Comparison of ENCODE assay signal across 8 cellular contexts in genomic region chr16:87493555-87494280, GRCh38. TPM values are rescaled to one million over a fixed set of nuclear protein-coding genes. Genes with fewer than 3 reads are reported as not detected.
DNase-seq lines count a peak whose midpoint lies in the region; FAIRE-seq and TF ChIP-seq lines count a peak whose summit lies in the region.
"Not testable (repeated sequence)": the region's sequence is repeated elsewhere in the genome, so short reads cannot be mapped to it uniquely, and the experiment has no call there.

No MANE protein-coding gene starts in this region.

- TF ChIP-seq EP300 in SK-N-SH (IDR thresholded peaks at IDR 0.05; ENCODE audit: borderline replicate concordance in 1 of 2, low read depth in 1 of 2, low read length in 1 of 2); stomach (IDR thresholded peaks at IDR 0.05): not testable (repeated sequence)

- 44% methylated on average over 26 of the region's 26 CpGs for WGBS in SK-N-SH (ENCODE audit: low lambda C conversion rate)
- 15 to 33% (median 28%) methylated on average over 22 to 26 of the region's 26 CpGs for WGBS in stomach, 5 donors

- not testable (repeated sequence) for FAIRE-seq in keratinocyte (lab: Jason Lieb, UNC)

- not testable (repeated sequence) for TF ChIP-seq CTCF in CD14-positive monocyte (IDR thresholded peaks at IDR 0.05); SK-N-SH (IDR thresholded peaks at IDR 0.05); endothelial cell (IDR thresholded peaks at IDR 0.05; ENCODE audit: unreplicated experiment); keratinocyte (optimal IDR thresholded peaks at IDR 0.05 in 1 of 3, IDR thresholded peaks at IDR 0.05 in 1 of 3, conservative IDR thresholded peaks at IDR 0.05 in 1 of 3; ENCODE audit: extremely low read depth in 1 of 3, insufficient read depth in 2 of 3, low read length in 3 of 3); neural progenitor cell (IDR thresholded peaks at IDR 0.05); stomach (IDR thresholded peaks at IDR 0.05)

- not testable (repeated sequence) for H3K36me3 ChIP-seq in SK-N-SH (replicated peaks in 1 of 2; ENCODE audit: control insufficient read depth in 1 of 2, insufficient read depth in 2 of 2, low read length in 1 of 2); adipocyte (ENCODE audit: control insufficient read depth, insufficient read depth, low read length, severe bottlenecking); keratinocyte (ENCODE audit: control insufficient read depth in 2 of 2, extremely low read depth in 1 of 2, insufficient read depth in 2 of 2, low read length in 2 of 2); neural progenitor cell; stomach

- H3K27ac Mint-ChIP-seq in CD14-positive monocyte (peak overlapping the region in 3 of 7 donors; percentile 16 to 60 (median 25)), IgD-negative memory B cell (peak overlapping the region in 2 of 3 donors; percentile 50 to 89)
- H3K27ac Mint-ChIP-seq in endothelial cell (ENCODE audit: unreplicated experiment); neural progenitor cell: not testable (repeated sequence)

- POLR2A ChIA-PET in SK-N-SH (lab: Yijun Ruan, JAX), result not testable (repeated sequence)

- peak overlapping the region; percentile 97; the same call in 1 of the 2 replicates for H2AFZ ChIP-seq in SK-N-SH (ENCODE audit: low read depth)
- not testable (repeated sequence) for H2AFZ ChIP-seq in keratinocyte (ENCODE audit: control insufficient read depth, low read length)
- H2AFZ ChIP-seq in neural progenitor cell (replicated peaks), result peak overlapping the region; percentile 89

- H3K4me1 ChIP-seq in SK-N-SH (ENCODE audit: control insufficient read depth in 1 of 2, insufficient read depth in 2 of 2, low read depth in 1 of 2, low read length in 1 of 2), result peaks cover 5 to 23% of the 10 kb centered on the region in 2 experiments; a peak in 3 of 4 replicates
- H3K4me1 ChIP-seq in adipocyte (ENCODE audit: control insufficient read depth, insufficient read depth, low read length), result peaks cover 29% of the 10 kb centered on the region
- H3K4me1 ChIP-seq in keratinocyte (ENCODE audit: control insufficient read depth, extremely low read depth, insufficient read depth, low read length), result peaks cover 22% of the 10 kb centered on the region
- peaks cover 18% of the 10 kb centered on the region for H3K4me1 ChIP-seq in neural progenitor cell
- peaks cover 29 to 43% (median 39%) of the 10 kb centered on the region in 4 donors for H3K4me1 ChIP-seq in stomach

- H3K27me3 Mint-ChIP-seq in CD14-positive monocyte (ENCODE audit: low read depth in 3 of 3), result peaks cover 38 to 69% (median 60%) of the 10 kb centered on the region in 3 donors
- peaks cover 50% of the 10 kb centered on the region for H3K27me3 Mint-ChIP-seq in IgD-negative memory B cell
- H3K27me3 Mint-ChIP-seq in endothelial cell (ENCODE audit: unreplicated experiment); neural progenitor cell (ENCODE audit: insufficient read depth, low read depth): not testable (repeated sequence)

- H3K4me3 Mint-ChIP-seq in CD14-positive monocyte (peak overlapping the region; percentile 79 to 91), IgD-negative memory B cell (peak overlapping the region; percentile 71 to 91 (median 85)), endothelial cell (ENCODE audit: unreplicated experiment) (peak overlapping the region; percentile 76), neural progenitor cell (peak overlapping the region; percentile 87)

- TF ChIP-seq RAD21 in SK-N-SH (IDR thresholded peaks at IDR 0.05; ENCODE audit: low read length), result not testable (repeated sequence)

- DNase-seq in CD14-positive monocyte (ENCODE audit: low spot score); SK-N-SH; endothelial cell (ENCODE audit: low spot score); keratinocyte (ENCODE audit: low read depth, low spot score): not testable (repeated sequence)
- peak; percentile 35 for DNase-seq in adipocyte (ENCODE audit: low read depth)
- peak; percentile 47 for DNase-seq in neural progenitor cell (ENCODE audit: low spot score)
- peak; percentile 52 for DNase-seq in stomach

- not testable (repeated sequence) for H3K9me2 ChIP-seq in SK-N-SH

- peaks cover 52% of the 10 kb centered on the region for H3K4me1 Mint-ChIP-seq in CD14-positive monocyte
- H3K4me1 Mint-ChIP-seq in IgD-negative memory B cell, result peaks cover 17 to 39% (median 18%) of the 10 kb centered on the region in 3 donors
- H3K4me1 Mint-ChIP-seq in endothelial cell (ENCODE audit: unreplicated experiment), result peaks cover 36% of the 10 kb centered on the region
- H3K4me1 Mint-ChIP-seq in neural progenitor cell, result peaks cover 29% of the 10 kb centered on the region

- dilution Hi-C loops in keratinocyte (cut with MboI; ENCODE audit: extremely low pct_ligation_motif_present, low sequenced_read_pairs), result not testable (repeated sequence)

- intact Hi-C loops in CD14-positive monocyte (cut with micrococcal nuclease), result loop anchor here in 1 of 2 donors (2.0 kb wide), 2 partner anchors 29 to 105 kb away; no protein-coding TSS in a partner anchor
- intact Hi-C loops in stomach (cut with DNase I; ENCODE audit: low total_unique reads), result not testable (repeated sequence)

- H3K79me2 ChIP-seq in SK-N-SH (ENCODE audit: insufficient read depth), result peaks cover 32% of the 10 kb centered on the region
- peaks cover 32% of the 10 kb centered on the region for H3K79me2 ChIP-seq in keratinocyte (ENCODE audit: control insufficient read depth, insufficient read depth, low read length)
- peaks cover 33% of the 10 kb centered on the region for H3K79me2 ChIP-seq in neural progenitor cell (ENCODE audit: low read depth)

- H3F3A ChIP-seq in SK-N-SH (replicated peaks; ENCODE audit: insufficient read depth); neural progenitor cell (ENCODE audit: low read depth): not testable (repeated sequence)

- H3K4me2 ChIP-seq in SK-N-SH, result peak overlapping the region; percentile 78
- H3K4me2 ChIP-seq in keratinocyte (ENCODE audit: control insufficient read depth, extremely low read depth, insufficient read depth, low read depth, low read length), result peak overlapping the region; percentile 69
- H3K4me2 ChIP-seq in neural progenitor cell, result peak overlapping the region; percentile 66

- not testable (repeated sequence) for H3K9me1 ChIP-seq in keratinocyte (ENCODE audit: control insufficient read depth, extremely low read depth, insufficient read depth, low read length)

- TF ChIP-seq POLR2A in stomach (IDR thresholded peaks at IDR 0.05), result not testable (repeated sequence)

- H4K20me1 ChIP-seq in SK-N-SH (ENCODE audit: insufficient read depth) (peaks cover 32% of the 10 kb centered on the region), neural progenitor cell (ENCODE audit: low read depth) (peaks cover 33% of the 10 kb centered on the region)
- not testable (repeated sequence) for H4K20me1 ChIP-seq in keratinocyte (ENCODE audit: control insufficient read depth, extremely low read depth, insufficient read depth, low read length)

- H3K27me3 ChIP-seq in SK-N-SH (ENCODE audit: insufficient read depth); adipocyte (replicated peaks; ENCODE audit: control insufficient read depth, insufficient read depth, low read length); keratinocyte (ENCODE audit: control insufficient read depth, extremely low read depth, insufficient read depth, low read length); stomach: not testable (repeated sequence)
- peaks cover 13% of the 10 kb centered on the region for H3K27me3 ChIP-seq in neural progenitor cell

- H3K9me3 ChIP-seq in SK-N-SH; adipocyte (ENCODE audit: control insufficient read depth, low read length); keratinocyte (ENCODE audit: control insufficient read depth, low read depth, low read length); neural progenitor cell (ENCODE audit: low read depth); stomach: not testable (repeated sequence)

- CTCF ChIA-PET in SK-N-SH (lab: Yijun Ruan, JAX), result interaction anchor here (1.3 to 1.6 kb wide), 3 partner anchors 30 to 142 kb away, joined by 4 read pairs; no protein-coding TSS in a partner anchor

- not testable (repeated sequence) for H3K9me3 Mint-ChIP-seq in CD14-positive monocyte; IgD-negative memory B cell; endothelial cell (ENCODE audit: unreplicated experiment); neural progenitor cell

- H3K36me3 Mint-ChIP-seq in CD14-positive monocyte; IgD-negative memory B cell; endothelial cell (ENCODE audit: low read depth, unreplicated experiment); neural progenitor cell: not testable (repeated sequence)

- not testable (repeated sequence) for H3K9ac ChIP-seq in SK-N-SH, neural progenitor cell
- peak overlapping the region; percentile 73 for H3K9ac ChIP-seq in adipocyte (ENCODE audit: low read length)
- peak overlapping the region; percentile 58 for H3K9ac ChIP-seq in keratinocyte (ENCODE audit: control insufficient read depth, extremely low read depth, insufficient read depth, low read length)

- H3K27ac ChIP-seq in SK-N-SH (ENCODE audit: low read depth in 2 of 2, low read length in 1 of 2); keratinocyte (ENCODE audit: control insufficient read depth, insufficient read depth, low read length); neural progenitor cell: not testable (repeated sequence)
- H3K27ac ChIP-seq in stomach, result peak overlapping the region; percentile 46 to 88 (median 65)

- H3K4me3 ChIP-seq in SK-N-SH (ENCODE audit: low read depth in 2 of 2, low read length in 1 of 2) (peak overlapping the region; percentile 65 to 68), adipocyte (ENCODE audit: low read length) (peak overlapping the region; percentile 82), keratinocyte (ENCODE audit: control insufficient read depth in 2 of 3, extremely low read depth in 1 of 3, insufficient read depth in 2 of 3, low read depth in 1 of 3, low read length in 3 of 3) (peak overlapping the region; percentile 19 to 71 (median 36)), neural progenitor cell (peak overlapping the region; percentile 51), stomach (peak overlapping the region; percentile 49 to 61 (median 50))

RNA-seq across cellular contexts. Expression of gene ZCCHC14, which starts 0.9 kb away (rescaled TPM):
- polyA plus RNA-seq in CD14-positive monocyte (under 1 TPM; 0.11 to 0.22 TPM), IgD-negative memory B cell (0.53 TPM), SK-N-SH (2012; rRNA removed) (5.6 and 5.7 TPM in 2 replicates), keratinocyte (2.8 to 3.9 TPM (median 3.6 TPM) in 3 replicates), stomach (1 to 10 TPM; 5.4 to 6.7 (median 6.4) TPM)
- polyA plus RNA-seq in SK-N-SH (2012; cell fraction: cytosol; rRNA removed), result 5.4 and 5.9 TPM in 2 replicates
- 22.8 and 27.5 TPM in 2 replicates for polyA plus RNA-seq in SK-N-SH (2012; cell fraction: nucleus; rRNA removed)
- total RNA-seq in endothelial cell (ENCODE audit: unreplicated experiment) (50.4 TPM), neural progenitor cell (ENCODE audit: low replicate concordance) (10.3 and 11.7 TPM in 2 replicates), stomach (10 to 100 TPM; 15.9 to 25.9 (median 21.3) TPM)
- polyA plus RNA-seq in keratinocyte (2011; ENCODE audit: low read depth), result 2.7 TPM
- 3.0 and 3.5 TPM in 2 replicates for polyA plus RNA-seq in keratinocyte (2011; cell fraction: cytosol; rRNA removed)
- 16.7 and 17.6 TPM in 2 replicates for polyA plus RNA-seq in keratinocyte (2011; cell fraction: nucleus; rRNA removed)
- 6.0 and 7.4 TPM in 2 replicates for polyA plus RNA-seq in keratinocyte (2012; ENCODE audit: low replicate concordance)
- polyA minus RNA-seq in keratinocyte, result 4.8 to 11.9 TPM (median 5.9 TPM) in 3 replicates
- polyA minus RNA-seq in keratinocyte (2011; cell fraction: cytosol; rRNA and poly(A)+ RNA removed), result 8.2 TPM
- polyA minus RNA-seq in keratinocyte (2011; cell fraction: nucleus; rRNA and poly(A)+ RNA removed), result 10.7 and 15.2 TPM in 2 replicates
